In the genomic region with DNA sequence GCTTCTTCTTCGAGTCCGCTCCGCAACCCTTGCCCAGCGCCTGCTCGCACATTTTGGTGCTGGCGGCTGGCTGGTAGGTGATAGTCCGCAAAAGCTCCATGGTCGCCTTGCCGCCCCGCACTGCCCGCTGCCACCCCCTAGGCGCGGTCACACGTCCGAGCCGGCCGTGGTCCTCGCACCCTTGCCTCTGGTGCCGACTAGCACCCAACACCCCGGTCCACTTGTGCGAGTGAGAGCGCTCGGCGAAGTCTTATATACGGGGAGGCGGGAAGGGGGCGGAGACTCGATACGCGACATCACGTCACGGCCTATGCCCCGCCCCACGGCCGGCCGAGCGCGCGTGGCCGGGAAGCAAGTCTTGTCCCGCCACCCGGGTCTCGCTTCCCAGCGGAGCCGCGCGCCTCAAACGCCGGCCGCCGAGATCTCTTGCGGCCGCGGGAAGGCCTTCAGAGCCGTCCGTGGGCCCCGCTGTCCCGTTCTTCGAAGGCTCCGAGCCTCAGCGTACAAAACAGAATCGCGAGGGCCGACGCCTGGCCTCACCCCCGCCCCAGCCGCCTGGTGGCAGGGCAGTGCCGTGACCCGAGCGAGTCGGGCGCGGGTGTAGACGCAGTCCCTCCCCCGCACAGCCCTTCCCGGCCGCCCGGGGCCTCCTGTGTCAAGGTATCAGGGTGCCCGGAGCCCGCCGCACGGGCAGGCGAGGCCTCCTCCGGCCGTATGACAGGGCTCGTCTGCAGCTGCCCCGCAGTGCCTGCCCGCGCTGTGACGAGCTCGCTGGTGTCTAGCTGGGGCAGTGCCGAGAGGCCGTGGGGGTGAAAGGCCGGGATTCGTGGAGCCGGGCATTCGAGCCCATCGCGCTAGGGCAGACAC, we compare ENCODE assay signal across 1 cellular context.
TF ChIP-seq lines count a peak whose summit lies in the region.

PLK2 (minus strand) TSS at position 227 of the 867 bp plus-strand sequence; CDS start at position 100, 127 bp downstream.

TF ChIP-seq in HepG2, 621 proteins besides CTCF, POLR2A, EP300 and RAD21 (continued from another document and continues in another):
- TF ChIP-seq, protein P1, sequence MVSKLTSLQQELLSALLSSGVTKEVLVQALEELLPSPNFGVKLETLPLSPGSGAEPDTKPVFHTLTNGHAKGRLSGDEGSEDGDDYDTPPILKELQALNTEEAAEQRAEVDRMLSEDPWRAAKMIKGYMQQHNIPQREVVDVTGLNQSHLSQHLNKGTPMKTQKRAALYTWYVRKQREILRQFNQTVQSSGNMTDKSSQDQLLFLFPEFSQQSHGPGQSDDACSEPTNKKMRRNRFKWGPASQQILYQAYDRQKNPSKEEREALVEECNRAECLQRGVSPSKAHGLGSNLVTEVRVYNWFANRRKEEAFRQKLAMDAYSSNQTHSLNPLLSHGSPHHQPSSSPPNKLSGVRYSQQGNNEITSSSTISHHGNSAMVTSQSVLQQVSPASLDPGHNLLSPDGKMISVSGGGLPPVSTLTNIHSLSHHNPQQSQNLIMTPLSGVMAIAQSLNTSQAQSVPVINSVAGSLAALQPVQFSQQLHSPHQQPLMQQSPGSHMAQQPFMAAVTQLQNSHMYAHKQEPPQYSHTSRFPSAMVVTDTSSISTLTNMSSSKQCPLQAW (CRISPR knock-in tag; IDR thresholded peaks at IDR 0.05): 0 out of 2 replicates have a peak, but pooled peaks have one; percentile 51
- TF ChIP-seq NR1H2 (CRISPR knock-in tag; IDR thresholded peaks at IDR 0.05; ENCODE audit: borderline replicate concordance, low read depth): no peak
- TF ChIP-seq, protein P2, sequence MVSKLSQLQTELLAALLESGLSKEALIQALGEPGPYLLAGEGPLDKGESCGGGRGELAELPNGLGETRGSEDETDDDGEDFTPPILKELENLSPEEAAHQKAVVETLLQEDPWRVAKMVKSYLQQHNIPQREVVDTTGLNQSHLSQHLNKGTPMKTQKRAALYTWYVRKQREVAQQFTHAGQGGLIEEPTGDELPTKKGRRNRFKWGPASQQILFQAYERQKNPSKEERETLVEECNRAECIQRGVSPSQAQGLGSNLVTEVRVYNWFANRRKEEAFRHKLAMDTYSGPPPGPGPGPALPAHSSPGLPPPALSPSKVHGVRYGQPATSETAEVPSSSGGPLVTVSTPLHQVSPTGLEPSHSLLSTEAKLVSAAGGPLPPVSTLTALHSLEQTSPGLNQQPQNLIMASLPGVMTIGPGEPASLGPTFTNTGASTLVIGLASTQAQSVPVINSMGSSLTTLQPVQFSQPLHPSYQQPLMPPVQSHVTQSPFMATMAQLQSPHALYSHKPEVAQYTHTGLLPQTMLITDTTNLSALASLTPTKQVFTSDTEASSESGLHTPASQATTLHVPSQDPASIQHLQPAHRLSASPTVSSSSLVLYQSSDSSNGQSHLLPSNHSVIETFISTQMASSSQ (IDR thresholded peaks at IDR 0.05; ENCODE audit: low read depth): no peak
- TF ChIP-seq, protein P2 (CRISPR knock-in tag; IDR thresholded peaks at IDR 0.05; ENCODE audit: borderline replicate concordance): 0 out of 2 replicates have a peak, but pooled peaks have one; percentile 16
- no peak for TF ChIP-seq ZNF83 (CRISPR knock-in tag; IDR thresholded peaks at IDR 0.05; ENCODE audit: borderline replicate concordance)
- TF ChIP-seq, protein P3, sequence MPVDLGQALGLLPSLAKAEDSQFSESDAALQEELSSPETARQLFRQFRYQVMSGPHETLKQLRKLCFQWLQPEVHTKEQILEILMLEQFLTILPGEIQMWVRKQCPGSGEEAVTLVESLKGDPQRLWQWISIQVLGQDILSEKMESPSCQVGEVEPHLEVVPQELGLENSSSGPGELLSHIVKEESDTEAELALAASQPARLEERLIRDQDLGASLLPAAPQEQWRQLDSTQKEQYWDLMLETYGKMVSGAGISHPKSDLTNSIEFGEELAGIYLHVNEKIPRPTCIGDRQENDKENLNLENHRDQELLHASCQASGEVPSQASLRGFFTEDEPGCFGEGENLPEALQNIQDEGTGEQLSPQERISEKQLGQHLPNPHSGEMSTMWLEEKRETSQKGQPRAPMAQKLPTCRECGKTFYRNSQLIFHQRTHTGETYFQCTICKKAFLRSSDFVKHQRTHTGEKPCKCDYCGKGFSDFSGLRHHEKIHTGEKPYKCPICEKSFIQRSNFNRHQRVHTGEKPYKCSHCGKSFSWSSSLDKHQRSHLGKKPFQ (CRISPR knock-in tag; IDR thresholded peaks at IDR 0.05; ENCODE audit: insufficient replicate concordance): peak; percentile 59
- TF ChIP-seq SIN3A (IDR thresholded peaks at IDR 0.05; ENCODE audit: borderline replicate concordance, low read depth, low read length): 0 out of 2 replicates have a peak, but pooled peaks have one; percentile 57
- no peak for TF ChIP-seq ZNF660 (CRISPR knock-in tag; IDR thresholded peaks at IDR 0.05; ENCODE audit: borderline replicate concordance, low read depth)
- TF ChIP-seq UBTF (CRISPR knock-in tag; IDR thresholded peaks at IDR 0.05): peak; percentile 80
- TF ChIP-seq GFI1 (CRISPR knock-in tag; IDR thresholded peaks at IDR 0.05; ENCODE audit: borderline replicate concordance): no peak
- peak; percentile 54; the same call in 1 of the 2 replicates for TF ChIP-seq IRX3 (CRISPR knock-in tag; IDR thresholded peaks at IDR 0.05; ENCODE audit: borderline replicate concordance, low read depth)
- TF ChIP-seq, protein P4, sequence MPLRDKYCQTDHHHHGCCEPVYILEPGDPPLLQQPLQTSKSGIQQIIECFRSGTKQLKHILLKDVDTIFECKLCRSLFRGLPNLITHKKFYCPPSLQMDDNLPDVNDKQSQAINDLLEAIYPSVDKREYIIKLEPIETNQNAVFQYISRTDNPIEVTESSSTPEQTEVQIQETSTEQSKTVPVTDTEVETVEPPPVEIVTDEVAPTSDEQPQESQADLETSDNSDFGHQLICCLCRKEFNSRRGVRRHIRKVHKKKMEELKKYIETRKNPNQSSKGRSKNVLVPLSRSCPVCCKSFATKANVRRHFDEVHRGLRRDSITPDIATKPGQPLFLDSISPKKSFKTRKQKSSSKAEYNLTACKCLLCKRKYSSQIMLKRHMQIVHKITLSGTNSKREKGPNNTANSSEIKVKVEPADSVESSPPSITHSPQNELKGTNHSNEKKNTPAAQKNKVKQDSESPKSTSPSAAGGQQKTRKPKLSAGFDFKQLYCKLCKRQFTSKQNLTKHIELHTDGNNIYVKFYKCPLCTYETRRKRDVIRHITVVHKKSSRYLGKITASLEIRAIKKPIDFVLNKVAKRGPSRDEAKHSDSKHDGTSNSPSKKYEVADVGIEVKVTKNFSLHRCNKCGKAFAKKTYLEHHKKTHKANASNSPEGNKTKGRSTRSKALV (CRISPR knock-in tag; IDR thresholded peaks at IDR 0.05): peak; percentile 66
- TF ChIP-seq DRAP1 (CRISPR knock-in tag; IDR thresholded peaks at IDR 0.05): peak; percentile 98
- peak; percentile 37; the same call in 1 of the 2 replicates for TF ChIP-seq MXD3 (CRISPR knock-in tag; IDR thresholded peaks at IDR 0.05)
- no peak for TF ChIP-seq SNRNP70 (IDR thresholded peaks at IDR 0.05; ENCODE audit: low read depth, low read length)
- TF ChIP-seq FUBP1 (CRISPR knock-in tag; IDR thresholded peaks at IDR 0.05; ENCODE audit: borderline replicate concordance): no peak
- TF ChIP-seq ZBTB14 (CRISPR knock-in tag; IDR thresholded peaks at IDR 0.05): peak; percentile 67; the same call in 1 of the 2 replicates
- peak; percentile 33; the same call in 1 of the 2 replicates for TF ChIP-seq GABPB1 (CRISPR knock-in tag; IDR thresholded peaks at IDR 0.05)
- peak; percentile 65 for TF ChIP-seq KDM5B (CRISPR knock-in tag; IDR thresholded peaks at IDR 0.05; ENCODE audit: borderline replicate concordance)
- TF ChIP-seq ZNF775 (CRISPR knock-in tag; IDR thresholded peaks at IDR 0.05; ENCODE audit: borderline replicate concordance): 0 out of 2 replicates have a peak, but pooled peaks have one; percentile 45
- peak; percentile 30; the same call in 1 of the 2 replicates for TF ChIP-seq ELF3 (CRISPR knock-in tag; IDR thresholded peaks at IDR 0.05)
- peak; percentile 8; the same call in 1 of the 2 replicates for TF ChIP-seq BCL6 (CRISPR knock-in tag; IDR thresholded peaks at IDR 0.05)
- TF ChIP-seq ZNF609 (CRISPR knock-in tag; IDR thresholded peaks at IDR 0.05; ENCODE audit: borderline replicate concordance): 0 out of 2 replicates have a peak, but pooled peaks have one; percentile 22
